2 cellular contexts compared by ENCODE assay signal in the genomic region with DNA sequence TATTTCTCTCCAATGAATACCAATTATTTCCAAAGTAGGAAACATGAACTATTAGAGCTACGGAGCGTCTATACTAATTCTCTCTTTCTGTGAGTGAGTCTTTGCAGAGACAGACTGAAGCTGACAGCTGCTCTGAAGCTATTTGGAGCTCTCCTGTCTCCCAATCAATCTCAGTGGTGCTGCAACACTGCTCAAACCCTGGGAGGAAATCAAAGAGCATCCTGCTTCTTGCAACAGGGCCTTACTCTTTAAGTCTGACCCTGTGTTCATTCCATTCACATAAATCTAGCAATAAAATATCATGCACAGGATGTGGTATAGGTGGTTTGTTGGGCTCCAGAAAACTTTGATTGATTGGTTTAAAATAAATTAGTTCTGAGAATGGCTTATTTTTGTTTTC.
TF ChIP-seq lines count a peak whose summit lies in the region.

No MANE protein-coding gene starts in this region.

TF ChIP-seq in A549, 52 proteins besides CTCF, POLR2A, EP300 and RAD21 (continued from another document):
- TF ChIP-seq, protein P1, sequence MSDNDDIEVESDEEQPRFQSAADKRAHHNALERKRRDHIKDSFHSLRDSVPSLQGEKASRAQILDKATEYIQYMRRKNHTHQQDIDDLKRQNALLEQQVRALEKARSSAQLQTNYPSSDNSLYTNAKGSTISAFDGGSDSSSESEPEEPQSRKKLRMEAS (IDR thresholded peaks at IDR 0.05) = no peak
- TF ChIP-seq RFX5 (IDR thresholded peaks at IDR 0.05) (no peak), RNF2 (IDR thresholded peaks at IDR 0.05; ENCODE audit: borderline replicate concordance, low read depth) (no peak), SREBF2 (IDR thresholded peaks at IDR 0.05) (no peak), ZNF302 (CRISPR knock-in tag; IDR thresholded peaks at IDR 0.05) (no peak), TFCP2L1 (CRISPR knock-in tag; IDR thresholded peaks at IDR 0.05) (no peak), KDM1A (IDR thresholded peaks at IDR 0.05; ENCODE audit: low read depth) (no peak), NPAS2 (CRISPR knock-in tag; IDR thresholded peaks at IDR 0.05; ENCODE audit: borderline replicate concordance) (no peak), POLR2AphosphoS2 (conservative IDR thresholded peaks at IDR 0.05; ENCODE audit: low read length) (no peak), CHD4 (IDR thresholded peaks at IDR 0.05; ENCODE audit: borderline replicate concordance) (no peak), CBX8 (IDR thresholded peaks at IDR 0.05) (no peak), EHMT2 (IDR thresholded peaks at IDR 0.05; ENCODE audit: low read depth) (no peak)

TF ChIP-seq in GM23338, 12 proteins besides CTCF, POLR2A, EP300 and RAD21 (continued from another document):
- TF ChIP-seq, protein P2, sequence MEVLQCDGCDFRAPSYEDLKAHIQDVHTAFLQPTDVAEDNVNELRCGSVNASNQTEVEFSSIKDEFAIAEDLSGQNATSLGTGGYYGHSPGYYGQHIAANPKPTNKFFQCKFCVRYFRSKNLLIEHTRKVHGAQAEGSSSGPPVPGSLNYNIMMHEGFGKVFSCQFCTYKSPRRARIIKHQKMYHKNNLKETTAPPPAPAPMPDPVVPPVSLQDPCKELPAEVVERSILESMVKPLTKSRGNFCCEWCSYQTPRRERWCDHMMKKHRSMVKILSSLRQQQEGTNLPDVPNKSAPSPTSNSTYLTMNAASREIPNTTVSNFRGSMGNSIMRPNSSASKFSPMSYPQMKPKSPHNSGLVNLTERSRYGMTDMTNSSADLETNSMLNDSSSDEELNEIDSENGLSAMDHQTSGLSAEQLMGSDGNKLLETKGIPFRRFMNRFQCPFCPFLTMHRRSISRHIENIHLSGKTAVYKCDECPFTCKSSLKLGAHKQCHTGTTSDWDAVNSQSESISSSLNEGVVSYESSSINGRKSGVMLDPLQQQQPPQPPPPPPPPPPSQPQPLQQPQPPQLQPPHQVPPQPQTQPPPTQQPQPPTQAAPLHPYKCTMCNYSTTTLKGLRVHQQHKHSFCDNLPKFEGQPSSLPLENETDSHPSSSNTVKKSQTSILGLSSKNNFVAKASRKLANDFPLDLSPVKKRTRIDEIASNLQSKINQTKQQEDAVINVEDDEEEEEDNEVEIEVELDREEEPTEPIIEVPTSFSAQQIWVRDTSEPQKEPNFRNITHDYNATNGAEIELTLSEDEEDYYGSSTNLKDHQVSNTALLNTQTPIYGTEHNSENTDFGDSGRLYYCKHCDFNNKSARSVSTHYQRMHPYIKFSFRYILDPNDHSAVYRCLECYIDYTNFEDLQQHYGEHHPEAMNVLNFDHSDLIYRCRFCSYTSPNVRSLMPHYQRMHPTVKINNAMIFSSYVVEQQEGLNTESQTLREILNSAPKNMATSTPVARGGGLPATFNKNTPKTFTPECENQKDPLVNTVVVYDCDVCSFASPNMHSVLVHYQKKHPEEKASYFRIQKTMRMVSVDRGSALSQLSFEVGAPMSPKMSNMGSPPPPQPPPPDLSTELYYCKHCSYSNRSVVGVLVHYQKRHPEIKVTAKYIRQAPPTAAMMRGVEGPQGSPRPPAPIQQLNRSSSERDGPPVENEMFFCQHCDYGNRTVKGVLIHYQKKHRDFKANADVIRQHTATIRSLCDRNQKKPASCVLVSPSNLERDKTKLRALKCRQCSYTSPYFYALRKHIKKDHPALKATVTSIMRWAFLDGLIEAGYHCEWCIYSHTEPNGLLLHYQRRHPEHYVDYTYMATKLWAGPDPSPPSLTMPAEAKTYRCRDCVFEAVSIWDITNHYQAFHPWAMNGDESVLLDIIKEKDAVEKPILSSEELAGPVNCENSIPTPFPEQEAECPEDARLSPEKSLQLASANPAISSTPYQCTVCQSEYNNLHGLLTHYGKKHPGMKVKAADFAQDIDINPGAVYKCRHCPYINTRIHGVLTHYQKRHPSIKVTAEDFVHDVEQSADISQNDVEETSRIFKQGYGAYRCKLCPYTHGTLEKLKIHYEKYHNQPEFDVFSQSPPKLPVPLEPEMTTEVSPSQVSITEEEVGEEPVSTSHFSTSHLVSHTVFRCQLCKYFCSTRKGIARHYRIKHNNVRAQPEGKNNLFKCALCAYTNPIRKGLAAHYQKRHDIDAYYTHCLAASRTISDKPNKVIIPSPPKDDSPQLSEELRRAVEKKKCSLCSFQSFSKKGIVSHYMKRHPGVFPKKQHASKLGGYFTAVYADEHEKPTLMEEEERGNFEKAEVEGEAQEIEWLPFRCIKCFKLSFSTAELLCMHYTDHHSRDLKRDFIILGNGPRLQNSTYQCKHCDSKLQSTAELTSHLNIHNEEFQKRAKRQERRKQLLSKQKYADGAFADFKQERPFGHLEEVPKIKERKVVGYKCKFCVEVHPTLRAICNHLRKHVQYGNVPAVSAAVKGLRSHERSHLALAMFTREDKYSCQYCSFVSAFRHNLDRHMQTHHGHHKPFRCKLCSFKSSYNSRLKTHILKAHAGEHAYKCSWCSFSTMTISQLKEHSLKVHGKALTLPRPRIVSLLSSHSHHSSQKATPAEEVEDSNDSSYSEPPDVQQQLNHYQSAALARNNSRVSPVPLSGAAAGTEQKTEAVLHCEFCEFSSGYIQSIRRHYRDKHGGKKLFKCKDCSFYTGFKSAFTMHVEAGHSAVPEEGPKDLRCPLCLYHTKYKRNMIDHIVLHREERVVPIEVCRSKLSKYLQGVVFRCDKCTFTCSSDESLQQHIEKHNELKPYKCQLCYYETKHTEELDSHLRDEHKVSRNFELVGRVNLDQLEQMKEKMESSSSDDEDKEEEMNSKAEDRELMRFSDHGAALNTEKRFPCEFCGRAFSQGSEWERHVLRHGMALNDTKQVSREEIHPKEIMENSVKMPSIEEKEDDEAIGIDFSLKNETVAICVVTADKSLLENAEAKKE (CRISPR knock-in tag; IDR thresholded peaks at IDR 0.05) = no peak
